1 cellular context compared by ENCODE assay signal in genomic region chr2:85355521-85355920, GRCh38.
TF ChIP-seq lines count a peak whose summit lies in the region.

No MANE protein-coding gene starts in this region.

TF ChIP-seq in H1, 55 proteins besides CTCF, POLR2A, EP300 and RAD21:
- TF ChIP-seq RNF2 (IDR thresholded peaks at IDR 0.05; ENCODE audit: borderline replicate concordance, low read depth, low read length, missing control alignments, poor library complexity, severe bottlenecking) (no peak), RXRA (IDR thresholded peaks at IDR 0.05; ENCODE audit: insufficient read depth, low read depth, low read length) (no peak), RFX5 (IDR thresholded peaks at IDR 0.05; ENCODE audit: borderline replicate concordance, low read depth, low read length) (no peak), TAF1 (IDR thresholded peaks at IDR 0.05; ENCODE audit: low read depth, low read length) (no peak), USF2 (IDR thresholded peaks at IDR 0.05; ENCODE audit: low read length) (no peak)
